18 cellular contexts compared by ENCODE assay signal in the genomic region with DNA sequence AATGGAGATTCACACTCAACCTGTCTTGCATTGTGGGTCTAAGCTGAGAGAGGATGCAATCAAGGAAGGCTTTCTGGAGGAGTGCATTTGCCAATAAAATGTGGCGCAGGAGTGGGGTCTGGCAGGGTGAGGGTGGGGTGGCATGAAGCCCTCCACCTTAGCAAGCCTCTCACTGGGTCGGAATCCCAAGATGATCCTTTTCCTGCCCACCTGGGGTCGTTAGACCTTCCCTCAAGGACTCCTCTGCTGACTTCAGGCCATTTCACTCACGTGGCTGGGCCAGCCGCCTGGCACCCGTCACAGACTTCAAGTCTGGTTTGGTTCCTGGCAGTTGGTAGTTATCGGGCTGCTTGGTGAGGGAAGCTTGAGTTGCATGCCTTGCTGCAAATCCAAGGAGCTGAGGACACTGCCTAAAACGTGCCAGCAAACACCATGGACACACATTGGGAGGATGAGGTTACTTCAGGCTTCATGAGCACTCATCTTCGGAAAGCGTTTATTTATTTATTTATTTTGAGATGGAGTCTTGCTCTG. TPM values are rescaled to one million over a fixed set of nuclear protein-coding genes. Genes with fewer than 3 reads are reported as not detected.
DNase-seq lines count a peak whose midpoint lies in the region; ATAC-seq and TF ChIP-seq lines count a peak whose summit lies in the region.
"Had no signal": no experiment of that assay in that cellular context is flagged by ENCODE, and none has a peak within 500 bp of the region (broad histone marks: within the 10 kb centered on the region; RNA-seq: fewer than 3 reads in every experiment).

No MANE protein-coding gene starts in this region.

- intact Hi-C loops in activated CD4-positive, alpha-beta T cell treated with anti-CD3 and anti-CD28 coated beads for 36 hours (cut with DNase I, micrococcal nuclease): loop anchor here in 1 of 2 experiments (5.0 kb wide), 1 partner anchor 60 kb away; a partner anchor contains a TSS
- intact Hi-C loops in activated T-helper 2 cell treated with anti-CD3 and anti-CD28 coated beads, Interferon-gamma antibody, Interleukin-2, Interleukin-4, amounts not matched to agents 10 μg/mL and 5 μg/mL and 100 μg/mL, durations not matched to agents 14 hours and 24 hours and 36 hours (cut with micrococcal nuclease): no loop called here

- H3K27me3 Mint-ChIP-seq in activated CD4-positive, alpha-beta T cell treated with anti-CD3 and anti-CD28 coated beads for 36 hours: no peaks in the 10 kb centered on the region
- H3K27me3 Mint-ChIP-seq in activated T-helper 2 cell treated with anti-CD3 and anti-CD28 coated beads, Interferon-gamma antibody, Interleukin-2, Interleukin-4, amounts not matched to agents 10 μg/mL and 5 μg/mL and 100 μg/mL, durations not matched to agents 14 hours and 24 hours and 36 hours (ENCODE audit: low read depth): no peaks in the 10 kb centered on the region

- CTCF ChIA-PET in activated CD4-positive, alpha-beta T cell treated with anti-CD3 and anti-CD28 coated beads for 36 hours (lab: Charles Lee): interaction anchor here (1.0 to 1.3 kb wide), 2 partner anchors 21 to 135 kb away, joined by 4 to 7 read pairs; no protein-coding TSS in a partner anchor

- peaks cover 19% of the 10 kb centered on the region for H3K36me3 ChIP-seq in neutrophil
- peaks cover 47% of the 10 kb centered on the region for H3K36me3 ChIP-seq in right atrium auricular region
- H3K36me3 ChIP-seq: uterus had no signal

- H3K4me1 ChIP-seq in neutrophil (ENCODE audit: control insufficient read depth in 1 of 2, insufficient read depth in 1 of 2, low read depth in 1 of 2, low read length in 1 of 2): peaks cover 54 to 59% of the 10 kb centered on the region in 2 experiments
- peaks cover 0 to 50% of the 10 kb centered on the region in 2 donors for H3K4me1 ChIP-seq in right atrium auricular region

- peak overlapping the region; percentile 65 for H3K27ac Mint-ChIP-seq in activated CD4-positive, alpha-beta T cell treated with anti-CD3 and anti-CD28 coated beads for 36 hours
- H3K27ac Mint-ChIP-seq in activated T-helper 2 cell treated with anti-CD3 and anti-CD28 coated beads, Interferon-gamma antibody, Interleukin-2, Interleukin-4, amounts not matched to agents 10 μg/mL and 5 μg/mL and 100 μg/mL, durations not matched to agents 14 hours and 24 hours and 36 hours: peak overlapping the region; percentile 82

- H3K27ac ChIP-seq in neutrophil (peak overlapping the region; percentile 81), right atrium auricular region (no peak overlapping the region)
- H3K27ac ChIP-seq: sigmoid colon, uterus had no signal

- no peak for DNase-seq in activated CD4-positive, alpha-beta T cell treated with anti-CD3 and anti-CD28 coated beads for 36 hours
- no peak for DNase-seq in activated CD4-positive, alpha-beta T cell treated with anti-CD3 and anti-CD28 coated beads for 4 hours
- no peak for DNase-seq in HFF-Myc (ENCODE audit: extremely low read depth, low read depth)
- no peak for DNase-seq in activated T-helper 2 cell treated with anti-CD3 and anti-CD28 coated beads, Interferon-gamma antibody, Interleukin-2, Interleukin-4, amounts not matched to agents 10 μg/mL and 5 μg/mL and 100 μg/mL, durations not matched to agents 14 hours and 24 hours and 36 hours (ENCODE audit: low spot score)
- DNase-seq in GDM1 (lab: John Stamatoyannopoulos, UW): no peak
- DNase-seq in right atrium auricular region (ENCODE audit: low spot score): no peak
- DNase-seq: activated CD4-positive, CD25-positive, alpha-beta regulatory T cell; activated effector memory CD4-positive, alpha-beta T cell treated with Interleukin-2 at 50 U/mL for 16 hours; foreskin melanocyte; NCI-H146; NCI-H345; sigmoid colon; stimulated activated CD4-positive, alpha-beta T cell treated with anti-CD3 and anti-CD28 coated beads, Interleukin-4, amount 100 ng/mL, for 4 hours; uterus had no signal

- H3K4me3 ChIP-seq in HFF-Myc (replicated peaks; ENCODE audit: low read depth, low read length) (peak overlapping the region; percentile 90; the same call in 1 of the 2 replicates), neutrophil (ENCODE audit: low read depth in 1 of 2, low read length in 1 of 2) (peak overlapping the region in 1 of 2 experiments; percentile 84), right atrium auricular region (no peak overlapping the region)
- H3K4me3 ChIP-seq: cardiac muscle cell, lung, sigmoid colon, uterus had no signal

- H3K9me3 ChIP-seq in neutrophil (no peaks in the 10 kb centered on the region), right atrium auricular region (no peaks in the 10 kb centered on the region)
- H3K9me3 ChIP-seq: sigmoid colon, uterus had no signal

- peaks cover 60% of the 10 kb centered on the region for H3K36me3 Mint-ChIP-seq in activated CD4-positive, alpha-beta T cell treated with anti-CD3 and anti-CD28 coated beads for 36 hours (ENCODE audit: low read depth)
- peaks cover 70% of the 10 kb centered on the region for H3K36me3 Mint-ChIP-seq in activated T-helper 2 cell treated with anti-CD3 and anti-CD28 coated beads, Interferon-gamma antibody, Interleukin-2, Interleukin-4, amounts not matched to agents 10 μg/mL and 5 μg/mL and 100 μg/mL, durations not matched to agents 14 hours and 24 hours and 36 hours (ENCODE audit: low read depth)

- H3K4me1 Mint-ChIP-seq in activated CD4-positive, alpha-beta T cell treated with anti-CD3 and anti-CD28 coated beads for 36 hours: peaks cover 53% of the 10 kb centered on the region
- peaks cover 54% of the 10 kb centered on the region for H3K4me1 Mint-ChIP-seq in activated T-helper 2 cell treated with anti-CD3 and anti-CD28 coated beads, Interferon-gamma antibody, Interleukin-2, Interleukin-4, amounts not matched to agents 10 μg/mL and 5 μg/mL and 100 μg/mL, durations not matched to agents 14 hours and 24 hours and 36 hours (ENCODE audit: low read depth)

- peak overlapping the region; percentile 91 for H3K4me3 Mint-ChIP-seq in activated CD4-positive, alpha-beta T cell treated with anti-CD3 and anti-CD28 coated beads for 36 hours
- peak overlapping the region; percentile 100 for H3K4me3 Mint-ChIP-seq in activated T-helper 2 cell treated with anti-CD3 and anti-CD28 coated beads, Interferon-gamma antibody, Interleukin-2, Interleukin-4, amounts not matched to agents 10 μg/mL and 5 μg/mL and 100 μg/mL, durations not matched to agents 14 hours and 24 hours and 36 hours (ENCODE audit: low read depth)

- no peaks in the 10 kb centered on the region for H3K9me3 Mint-ChIP-seq in activated CD4-positive, alpha-beta T cell treated with anti-CD3 and anti-CD28 coated beads for 36 hours (ENCODE audit: low read depth)
- no peaks in the 10 kb centered on the region for H3K9me3 Mint-ChIP-seq in activated T-helper 2 cell treated with anti-CD3 and anti-CD28 coated beads, Interferon-gamma antibody, Interleukin-2, Interleukin-4, amounts not matched to agents 10 μg/mL and 5 μg/mL and 100 μg/mL, durations not matched to agents 14 hours and 24 hours and 36 hours

- H3K27me3 ChIP-seq in neutrophil (no peaks in the 10 kb centered on the region), right atrium auricular region (no peaks in the 10 kb centered on the region)
- H3K27me3 ChIP-seq: cardiac muscle cell, sigmoid colon, uterus had no signal

- TF ChIP-seq CTCF in HFF-Myc (IDR thresholded peaks at IDR 0.05; ENCODE audit: low read depth, low read length, missing control alignments) (no peak), neutrophil (IDR thresholded peaks at IDR 0.05) (no peak), right atrium auricular region (IDR thresholded peaks at IDR 0.05) (no peak)

- POLR2A ChIA-PET in activated CD4-positive, alpha-beta T cell treated with anti-CD3 and anti-CD28 coated beads for 36 hours (lab: Charles Lee): interaction anchor here (0.6 kb wide), 1 partner anchor 61 kb away, joined by 4 read pairs; a partner anchor contains a TSS

- no peak for ATAC-seq in activated CD4-positive, alpha-beta T cell treated with anti-CD3 and anti-CD28 coated beads for 36 hours
- no peak for ATAC-seq in HG02759 (IDR thresholded peaks at IDR 0.05; ENCODE audit: unreplicated experiment)

RNA-seq across cellular contexts. Expression of a gene that starts 2.5 kb away (rescaled TPM):
- total RNA-seq in activated CD4-positive, alpha-beta T cell treated with anti-CD3 and anti-CD28 coated beads for 36 hours: 100 to 1,000 TPM; 686 to 839 TPM
- 622 and 630 TPM in 2 replicates for total RNA-seq in activated T-helper 2 cell treated with anti-CD3 and anti-CD28 coated beads, Interferon-gamma antibody, Interleukin-2, Interleukin-4, amounts not matched to agents 10 μg/mL and 5 μg/mL and 100 μg/mL, durations not matched to agents 14 hours and 24 hours and 36 hours
- 100 to 1,000 TPM; 340 to 413 TPM for total RNA-seq in right atrium auricular region

RNA-seq across cellular contexts. Expression of a gene that starts 36.7 kb away (rescaled TPM):
- 10 to 100 TPM; 31.0 to 35.2 TPM for total RNA-seq in activated CD4-positive, alpha-beta T cell treated with anti-CD3 and anti-CD28 coated beads for 36 hours
- 36.7 and 40.3 TPM in 2 replicates for total RNA-seq in activated T-helper 2 cell treated with anti-CD3 and anti-CD28 coated beads, Interferon-gamma antibody, Interleukin-2, Interleukin-4, amounts not matched to agents 10 μg/mL and 5 μg/mL and 100 μg/mL, durations not matched to agents 14 hours and 24 hours and 36 hours
- 10 to 100 TPM in 1 of 2 donors, 1 to 10 TPM in 1; 9.5 to 14.0 TPM for total RNA-seq in right atrium auricular region
